Comparison of ENCODE assay signal across 1 cellular context in genomic region chr18:4020026-4020425, GRCh38.
TF ChIP-seq lines count a peak whose summit lies in the region.

No MANE protein-coding gene starts in this region.

TF ChIP-seq in GM23338, 12 proteins besides CTCF, POLR2A, EP300 and RAD21 (continued from another document):
- TF ChIP-seq, protein P1, sequence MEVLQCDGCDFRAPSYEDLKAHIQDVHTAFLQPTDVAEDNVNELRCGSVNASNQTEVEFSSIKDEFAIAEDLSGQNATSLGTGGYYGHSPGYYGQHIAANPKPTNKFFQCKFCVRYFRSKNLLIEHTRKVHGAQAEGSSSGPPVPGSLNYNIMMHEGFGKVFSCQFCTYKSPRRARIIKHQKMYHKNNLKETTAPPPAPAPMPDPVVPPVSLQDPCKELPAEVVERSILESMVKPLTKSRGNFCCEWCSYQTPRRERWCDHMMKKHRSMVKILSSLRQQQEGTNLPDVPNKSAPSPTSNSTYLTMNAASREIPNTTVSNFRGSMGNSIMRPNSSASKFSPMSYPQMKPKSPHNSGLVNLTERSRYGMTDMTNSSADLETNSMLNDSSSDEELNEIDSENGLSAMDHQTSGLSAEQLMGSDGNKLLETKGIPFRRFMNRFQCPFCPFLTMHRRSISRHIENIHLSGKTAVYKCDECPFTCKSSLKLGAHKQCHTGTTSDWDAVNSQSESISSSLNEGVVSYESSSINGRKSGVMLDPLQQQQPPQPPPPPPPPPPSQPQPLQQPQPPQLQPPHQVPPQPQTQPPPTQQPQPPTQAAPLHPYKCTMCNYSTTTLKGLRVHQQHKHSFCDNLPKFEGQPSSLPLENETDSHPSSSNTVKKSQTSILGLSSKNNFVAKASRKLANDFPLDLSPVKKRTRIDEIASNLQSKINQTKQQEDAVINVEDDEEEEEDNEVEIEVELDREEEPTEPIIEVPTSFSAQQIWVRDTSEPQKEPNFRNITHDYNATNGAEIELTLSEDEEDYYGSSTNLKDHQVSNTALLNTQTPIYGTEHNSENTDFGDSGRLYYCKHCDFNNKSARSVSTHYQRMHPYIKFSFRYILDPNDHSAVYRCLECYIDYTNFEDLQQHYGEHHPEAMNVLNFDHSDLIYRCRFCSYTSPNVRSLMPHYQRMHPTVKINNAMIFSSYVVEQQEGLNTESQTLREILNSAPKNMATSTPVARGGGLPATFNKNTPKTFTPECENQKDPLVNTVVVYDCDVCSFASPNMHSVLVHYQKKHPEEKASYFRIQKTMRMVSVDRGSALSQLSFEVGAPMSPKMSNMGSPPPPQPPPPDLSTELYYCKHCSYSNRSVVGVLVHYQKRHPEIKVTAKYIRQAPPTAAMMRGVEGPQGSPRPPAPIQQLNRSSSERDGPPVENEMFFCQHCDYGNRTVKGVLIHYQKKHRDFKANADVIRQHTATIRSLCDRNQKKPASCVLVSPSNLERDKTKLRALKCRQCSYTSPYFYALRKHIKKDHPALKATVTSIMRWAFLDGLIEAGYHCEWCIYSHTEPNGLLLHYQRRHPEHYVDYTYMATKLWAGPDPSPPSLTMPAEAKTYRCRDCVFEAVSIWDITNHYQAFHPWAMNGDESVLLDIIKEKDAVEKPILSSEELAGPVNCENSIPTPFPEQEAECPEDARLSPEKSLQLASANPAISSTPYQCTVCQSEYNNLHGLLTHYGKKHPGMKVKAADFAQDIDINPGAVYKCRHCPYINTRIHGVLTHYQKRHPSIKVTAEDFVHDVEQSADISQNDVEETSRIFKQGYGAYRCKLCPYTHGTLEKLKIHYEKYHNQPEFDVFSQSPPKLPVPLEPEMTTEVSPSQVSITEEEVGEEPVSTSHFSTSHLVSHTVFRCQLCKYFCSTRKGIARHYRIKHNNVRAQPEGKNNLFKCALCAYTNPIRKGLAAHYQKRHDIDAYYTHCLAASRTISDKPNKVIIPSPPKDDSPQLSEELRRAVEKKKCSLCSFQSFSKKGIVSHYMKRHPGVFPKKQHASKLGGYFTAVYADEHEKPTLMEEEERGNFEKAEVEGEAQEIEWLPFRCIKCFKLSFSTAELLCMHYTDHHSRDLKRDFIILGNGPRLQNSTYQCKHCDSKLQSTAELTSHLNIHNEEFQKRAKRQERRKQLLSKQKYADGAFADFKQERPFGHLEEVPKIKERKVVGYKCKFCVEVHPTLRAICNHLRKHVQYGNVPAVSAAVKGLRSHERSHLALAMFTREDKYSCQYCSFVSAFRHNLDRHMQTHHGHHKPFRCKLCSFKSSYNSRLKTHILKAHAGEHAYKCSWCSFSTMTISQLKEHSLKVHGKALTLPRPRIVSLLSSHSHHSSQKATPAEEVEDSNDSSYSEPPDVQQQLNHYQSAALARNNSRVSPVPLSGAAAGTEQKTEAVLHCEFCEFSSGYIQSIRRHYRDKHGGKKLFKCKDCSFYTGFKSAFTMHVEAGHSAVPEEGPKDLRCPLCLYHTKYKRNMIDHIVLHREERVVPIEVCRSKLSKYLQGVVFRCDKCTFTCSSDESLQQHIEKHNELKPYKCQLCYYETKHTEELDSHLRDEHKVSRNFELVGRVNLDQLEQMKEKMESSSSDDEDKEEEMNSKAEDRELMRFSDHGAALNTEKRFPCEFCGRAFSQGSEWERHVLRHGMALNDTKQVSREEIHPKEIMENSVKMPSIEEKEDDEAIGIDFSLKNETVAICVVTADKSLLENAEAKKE (CRISPR knock-in tag; IDR thresholded peaks at IDR 0.05), result peak; percentile 16; the same call in 1 of the 2 replicates
- TF ChIP-seq REST (IDR thresholded peaks at IDR 0.05; ENCODE audit: unreplicated experiment), result no peak
- TF ChIP-seq ZNF114 (CRISPR knock-in tag; IDR thresholded peaks at IDR 0.05), result no peak
- no peak for TF ChIP-seq CREB1 (CRISPR knock-in tag; IDR thresholded peaks at IDR 0.05; ENCODE audit: low read depth)
- TF ChIP-seq ETS1 (IDR thresholded peaks at IDR 0.05), result peak; percentile 74
